In genomic region chr11:30852645-30853044, GRCh38 we compare ENCODE assay signal across 25 cellular contexts.
"Had no signal": no experiment of that assay in that cellular context is flagged by ENCODE, and none has a peak within 500 bp of the region (broad histone marks: within the 10 kb centered on the region; RNA-seq: fewer than 3 reads in every experiment).

No MANE protein-coding gene starts in this region.

- H3K4me2 ChIP-seq: hepatocyte had no signal

- H3K27me3 ChIP-seq: dorsolateral prefrontal cortex, esophagus muscularis mucosa, foreskin keratinocyte, gastroesophageal sphincter, heart left ventricle, hepatocyte had no signal

- H3K4me3 ChIP-seq: coronary artery, dorsolateral prefrontal cortex, esophagus muscularis mucosa, gastroesophageal sphincter, heart left ventricle, hepatocyte, left ventricle myocardium inferior, lower lobe of right lung, mucosa of descending colon had no signal

- FAIRE-seq: endothelial cell of umbilical vein, frontal cortex, kidney had no signal

- H2AFZ ChIP-seq: hepatocyte had no signal

- DNase-seq: dermis blood vessel endothelial cell; dorsolateral prefrontal cortex; effector CD4-positive, alpha-beta T cell; effector memory CD4-positive, alpha-beta T cell; foreskin keratinocyte; heart left ventricle; hypothalamus; immature natural killer cell; islet precursor cell; kidney; kidney glomerular epithelial cell; left colon; left ventricle myocardium inferior; lower lobe of right lung; mesenchymal stem cell; mucosa of descending colon; naive B cell; naive thymus-derived CD8-positive, alpha-beta T cell had no signal

- H3K9me3 ChIP-seq: esophagus muscularis mucosa, lower lobe of right lung, mucosa of descending colon had no signal

- H3K79me2 ChIP-seq: hepatocyte had no signal

- ATAC-seq: foreskin keratinocyte; gastroesophageal sphincter; heart left ventricle; left colon; left lobe of liver; lower lobe of right lung; mucosa of descending colon; naive thymus-derived CD8-positive, alpha-beta T cell had no signal

- H3K36me3 ChIP-seq: esophagus muscularis mucosa, gastroesophageal sphincter, heart left ventricle, left ventricle myocardium inferior, lower lobe of right lung had no signal

- H3K27ac ChIP-seq: coronary artery, dorsolateral prefrontal cortex, esophagus muscularis mucosa, foreskin keratinocyte, gastroesophageal sphincter, heart left ventricle, hepatocyte, left ventricle myocardium inferior, lower lobe of right lung had no signal

- H3K4me1 ChIP-seq: foreskin keratinocyte, lower lobe of right lung had no signal
